9 cellular contexts compared by ENCODE assay signal in genomic region chr3:189233225-189233858, GRCh38.
DNase-seq lines count a peak whose midpoint lies in the region; ATAC-seq and TF ChIP-seq lines count a peak whose summit lies in the region.
"Had no signal": no experiment of that assay in that cellular context is flagged by ENCODE, and none has a peak within 500 bp of the region (broad histone marks: within the 10 kb centered on the region; RNA-seq: fewer than 3 reads in every experiment).

No MANE protein-coding gene starts in this region.

- DNase-seq in CD4-positive, alpha-beta T cell: no peak
- DNase-seq in HAP-1 (ENCODE audit: low spot score in 2 of 2): peak; percentile 24 to 51
- DNase-seq in NCI-H69 (lab: John Stamatoyannopoulos, UW): peak; percentile 87
- DNase-seq in body of pancreas: peak; percentile 56 to 67 (median 62)
- peak; percentile 44 for DNase-seq in iPS DF 4.7 (ENCODE audit: extremely low read depth, low spot score)
- no peak for DNase-seq in spleen
- no peak for DNase-seq in germinal center (ENCODE audit: low spot score)
- DNase-seq: naive B cell had no signal

- no peak for ATAC-seq in CD4-positive, alpha-beta T cell (ENCODE audit: poor library complexity)
- peak; percentile 71 for ATAC-seq in body of pancreas
- no peak for ATAC-seq in GM18873 (IDR thresholded peaks at IDR 0.05; ENCODE audit: low FRiP score, unreplicated experiment)

- POLR2A ChIA-PET in CD4-positive, alpha-beta T cell (lab: Charles Lee): interaction anchor here (0.7 kb wide), 1 partner anchor 26 kb away, joined by 3 read pairs; no protein-coding TSS in a partner anchor

- no peaks in the 10 kb centered on the region for H3K4me1 Mint-ChIP-seq in CD4-positive, alpha-beta T cell (ENCODE audit: low read depth)

- TF ChIP-seq CTCF in CD4-positive, alpha-beta T cell (IDR thresholded peaks at IDR 0.05): peak; percentile 34
- peak; percentile 28 to 74 (median 65) for TF ChIP-seq CTCF in body of pancreas (IDR thresholded peaks at IDR 0.05)
- peak in 8 of 11 experiments; percentile 23 to 51 (median 42) for TF ChIP-seq CTCF in spleen (IDR thresholded peaks at IDR 0.05 in 8 of 11, conservative IDR thresholded peaks at IDR 0.05 in 3 of 11)

- no peaks in the 10 kb centered on the region for H3K9me3 ChIP-seq in CD4-positive, alpha-beta T cell (ENCODE audit: control insufficient read depth, low read length)
- no peaks in the 10 kb centered on the region for H3K9me3 ChIP-seq in HAP-1
- no peaks in the 10 kb centered on the region for H3K9me3 ChIP-seq in body of pancreas
- no peaks in the 10 kb centered on the region for H3K9me3 ChIP-seq in spleen

- no peaks in the 10 kb centered on the region for H3K9me3 Mint-ChIP-seq in CD4-positive, alpha-beta T cell

- in situ Hi-C loops in HAP-1 (cut with MboI; ENCODE audit: low sequenced_read_pairs): loop anchor here (25.0 kb wide), 1 partner anchor 1496 kb away; the partner anchor contains the start of gene BCL6

- CTCF ChIA-PET in CD4-positive, alpha-beta T cell (lab: Charles Lee): no interaction called here

- no peaks in the 10 kb centered on the region for H3K36me3 Mint-ChIP-seq in CD4-positive, alpha-beta T cell (ENCODE audit: low read depth)
- H3K36me3 Mint-ChIP-seq: naive B cell had no signal

- TF ChIP-seq POLR2A in body of pancreas (IDR thresholded peaks at IDR 0.05) (no peak), spleen (IDR thresholded peaks at IDR 0.05) (no peak)

- H3K4me3 Mint-ChIP-seq in CD4-positive, alpha-beta T cell: no peak overlapping the region

- H3K27me3 ChIP-seq in CD4-positive, alpha-beta T cell (ENCODE audit: control insufficient read depth, insufficient read depth, low read length): no peaks in the 10 kb centered on the region
- H3K27me3 ChIP-seq in HAP-1 (ENCODE audit: low read depth) (peaks cover 11% of the 10 kb centered on the region; the same call in 1 of the 2 replicates), body of pancreas (no peaks in the 10 kb centered on the region), spleen (replicated peaks in 1 of 7) (no peaks in the 10 kb centered on the region)

- 21 to 23% methylated on average over 5 of the region's 5 CpGs for WGBS in body of pancreas, 2 donors
- 49 to 63% (median 55%) methylated on average over 5 of the region's 5 CpGs for WGBS in spleen, 5 donors

- no peaks in the 10 kb centered on the region for H3K27me3 Mint-ChIP-seq in CD4-positive, alpha-beta T cell

- no peak overlapping the region for H3K27ac ChIP-seq in CD4-positive, alpha-beta T cell (ENCODE audit: low read depth, low read length)
- H3K27ac ChIP-seq in body of pancreas (no peak overlapping the region), spleen (no peak overlapping the region)

- H3K27ac Mint-ChIP-seq in CD4-positive, alpha-beta T cell: no peak overlapping the region
- H3K27ac Mint-ChIP-seq: naive B cell had no signal

- no peak overlapping the region for H3K4me3 ChIP-seq in HAP-1
- no peak overlapping the region for H3K4me3 ChIP-seq in body of pancreas
- no peak overlapping the region for H3K4me3 ChIP-seq in spleen

- intact Hi-C loops in CD4-positive, alpha-beta T cell (cut with DNase I, micrococcal nuclease): no loop called here
- intact Hi-C loops in body of pancreas (cut with DNase I): no loop called here
- intact Hi-C loops in spleen (cut with DNase I; ENCODE audit: low total_unique reads): loop anchor here (10.0 kb wide), 1 partner anchor 1489 kb away; the partner anchor contains the start of gene BCL6

- H3K36me3 ChIP-seq in HAP-1 (replicated peaks) (no peaks in the 10 kb centered on the region), body of pancreas (replicated peaks in 1 of 2; ENCODE audit: insufficient read depth in 1 of 2, low read depth in 2 of 2) (no peaks in the 10 kb centered on the region), spleen (no peaks in the 10 kb centered on the region)

- H3K4me1 ChIP-seq in HAP-1 (no peaks in the 10 kb centered on the region), body of pancreas (no peaks in the 10 kb centered on the region), spleen (peaks cover 0 to 3% (median 0%) of the 10 kb centered on the region in 6 donors)

Comparison
In these comparisons a context has a peak if more than half of its experiments do, and no peak if none do; other contexts are left out.
1. DNase-seq: peak in HAP-1 (2 of 2), NCI-H69 (single experiment), body of pancreas (4 of 4) and iPS DF 4.7 (single experiment); none in CD4-positive, alpha-beta T cell (0 of 10), spleen (single experiment) and germinal center (single experiment).
2. Peak in every context shown above with its lines, with median percentiles within 50 percentile points of each other: CTCF ChIP-seq.